In the genomic region with DNA sequence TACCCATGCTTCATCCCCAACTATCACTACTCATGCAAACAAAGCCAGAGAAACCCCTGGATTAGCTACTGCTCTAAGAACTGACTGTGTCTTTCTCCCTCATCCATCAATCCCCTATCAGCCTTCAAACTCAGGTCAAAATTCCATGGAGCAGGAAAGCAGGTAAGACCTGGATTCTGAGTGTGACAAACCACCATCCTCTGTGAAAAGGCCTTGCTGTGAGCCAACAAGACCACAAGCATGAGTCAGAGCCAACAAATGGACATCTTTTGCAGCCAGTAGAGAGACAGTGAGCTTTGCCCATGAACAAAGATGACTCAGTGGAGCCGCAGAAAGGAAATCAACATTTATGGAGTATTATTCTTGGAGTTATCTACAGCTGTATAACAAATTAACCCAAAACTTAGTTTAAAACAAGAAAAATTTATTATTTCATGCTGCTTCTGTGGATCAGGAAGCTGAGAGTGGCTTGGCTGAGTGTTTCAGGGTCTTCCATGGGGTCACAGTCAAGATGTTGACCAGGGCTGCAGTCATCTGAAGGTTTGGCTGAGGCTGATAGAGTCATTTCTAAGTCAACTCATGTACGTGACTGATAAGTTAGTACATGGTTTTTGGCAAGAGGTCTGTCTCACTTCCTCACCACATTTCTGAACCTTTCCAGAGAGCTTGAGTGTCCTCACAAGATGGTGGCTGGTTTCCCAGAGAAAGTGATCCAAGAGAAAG, we compare ENCODE assay signal across 8 cellular contexts.
DNase-seq lines count a peak whose midpoint lies in the region; ATAC-seq and TF ChIP-seq lines count a peak whose summit lies in the region.

No MANE protein-coding gene starts in this region.

- H3K36me3 ChIP-seq in SK-N-SH (replicated peaks in 1 of 2; ENCODE audit: control insufficient read depth in 1 of 2, insufficient read depth in 2 of 2, low read length in 1 of 2) (no peaks in the 10 kb centered on the region), thymus (ENCODE audit: control insufficient read depth, insufficient read depth) (peaks cover 27% of the 10 kb centered on the region)

- H3K9me3 Mint-ChIP-seq in activated naive CD8-positive, alpha-beta T cell treated with anti-CD3 and anti-CD28 coated beads, Interleukin-2, amount 50 U/mL, for 24 hours = no peaks in the 10 kb centered on the region
- H3K9me3 Mint-ChIP-seq in activated naive CD8-positive, alpha-beta T cell treated with anti-CD3 and anti-CD28 coated beads for 36 hours = no peaks in the 10 kb centered on the region

- no peak overlapping the region for H2AFZ ChIP-seq in SK-N-SH (ENCODE audit: low read depth)

- peak in 1 of 2 experiments; percentile 72; a peak in 1 of 4 replicates for TF ChIP-seq EP300 in SK-N-SH (IDR thresholded peaks at IDR 0.05; ENCODE audit: borderline replicate concordance in 1 of 2, low read depth in 1 of 2, low read length in 1 of 2)

- no peak overlapping the region for H3K4me3 ChIP-seq in SK-N-SH (ENCODE audit: low read depth in 2 of 2, low read length in 1 of 2)
- no peak overlapping the region for H3K4me3 ChIP-seq in thymus (ENCODE audit: low read length)

- H3K27ac Mint-ChIP-seq in activated naive CD8-positive, alpha-beta T cell treated with anti-CD3 and anti-CD28 coated beads, Interleukin-2, amount 50 U/mL, for 24 hours = peak overlapping the region; percentile 43
- no peak overlapping the region for H3K27ac Mint-ChIP-seq in activated naive CD8-positive, alpha-beta T cell treated with anti-CD3 and anti-CD28 coated beads for 36 hours

- peak overlapping the region; percentile 38; the same call in 1 of the 2 replicates for H3K4me2 ChIP-seq in SK-N-SH

- WGBS in SK-N-SH (ENCODE audit: low lambda C conversion rate) = 12% methylated on average over 2 of the region's 2 CpGs
- WGBS in thymus = 93% methylated on average over 2 of the region's 2 CpGs

- peaks cover 5% of the 10 kb centered on the region; the same call in 1 of the 2 replicates for H3K79me2 ChIP-seq in SK-N-SH (ENCODE audit: insufficient read depth)

- no peaks in the 10 kb centered on the region for H3K9me3 ChIP-seq in SK-N-SH
- H3K9me3 ChIP-seq in thymus (ENCODE audit: control insufficient read depth) = no peaks in the 10 kb centered on the region

- no peaks in the 10 kb centered on the region for H3K27me3 Mint-ChIP-seq in activated naive CD8-positive, alpha-beta T cell treated with anti-CD3 and anti-CD28 coated beads, Interleukin-2, amount 50 U/mL, for 24 hours
- no peaks in the 10 kb centered on the region for H3K27me3 Mint-ChIP-seq in activated naive CD8-positive, alpha-beta T cell treated with anti-CD3 and anti-CD28 coated beads for 36 hours

- peak; percentile 73 for ATAC-seq in activated naive CD8-positive, alpha-beta T cell treated with anti-CD3 and anti-CD28 coated beads, Interleukin-2, amount 50 U/mL, for 24 hours

- peaks cover 30% of the 10 kb centered on the region for H3F3A ChIP-seq in SK-N-SH (replicated peaks; ENCODE audit: insufficient read depth)

- H3K36me3 Mint-ChIP-seq in activated naive CD8-positive, alpha-beta T cell treated with anti-CD3 and anti-CD28 coated beads, Interleukin-2, amount 50 U/mL, for 24 hours (ENCODE audit: low read depth) = no peaks in the 10 kb centered on the region
- no peaks in the 10 kb centered on the region for H3K36me3 Mint-ChIP-seq in activated naive CD8-positive, alpha-beta T cell treated with anti-CD3 and anti-CD28 coated beads for 36 hours

- H3K27me3 ChIP-seq in SK-N-SH (ENCODE audit: insufficient read depth) = no peaks in the 10 kb centered on the region
- H3K27me3 ChIP-seq in thymus (ENCODE audit: control insufficient read depth, insufficient read depth) = no peaks in the 10 kb centered on the region

- peaks cover 29% of the 10 kb centered on the region for H3K4me1 Mint-ChIP-seq in activated naive CD8-positive, alpha-beta T cell treated with anti-CD3 and anti-CD28 coated beads, Interleukin-2, amount 50 U/mL, for 24 hours
- H3K4me1 Mint-ChIP-seq in activated naive CD8-positive, alpha-beta T cell treated with anti-CD3 and anti-CD28 coated beads for 36 hours = peaks cover 26% of the 10 kb centered on the region

- H3K9ac ChIP-seq in SK-N-SH = no peak overlapping the region

- POLR2A ChIA-PET in SK-N-SH (lab: Yijun Ruan, JAX) = no interaction called here

- H3K27ac ChIP-seq in SK-N-SH (ENCODE audit: low read depth in 2 of 2, low read length in 1 of 2) = peak overlapping the region in 1 of 2 experiments; percentile 84; a peak in 2 of 4 replicates
- H3K27ac ChIP-seq in thymus (ENCODE audit: low read depth) = peak overlapping the region; percentile 77

- DNase-seq in activated naive CD8-positive, alpha-beta T cell treated with anti-CD3 and anti-CD28 coated beads, Interleukin-2, amount 50 U/mL, for 24 hours = no peak
- DNase-seq in activated naive CD8-positive, alpha-beta T cell treated with anti-CD3 and anti-CD28 coated beads for 36 hours = no peak
- DNase-seq in SK-N-SH = no peak
- peak; percentile 69 for DNase-seq in fibroblast of the conjunctiva (ENCODE audit: low read depth)
- DNase-seq in DMS153 treated with DMSO at 0.1 percent for 48 hours (lab: John Stamatoyannopoulos, UW; ENCODE audit: unreplicated experiment) = no peak
- no peak for DNase-seq in activated CD4-positive, alpha-beta T cell treated with anti-CD3 and anti-CD28 coated beads, Interleukin-2, amount 50 U/mL, for 4 hours
- no peak for DNase-seq in NCI-H187 (lab: John Stamatoyannopoulos, UW)

- TF ChIP-seq CTCF in SK-N-SH (IDR thresholded peaks at IDR 0.05) = no peak

- no peaks in the 10 kb centered on the region for H3K9me2 ChIP-seq in SK-N-SH

- peaks cover 9% of the 10 kb centered on the region for H4K20me1 ChIP-seq in SK-N-SH (ENCODE audit: insufficient read depth)

- TF ChIP-seq RAD21 in SK-N-SH (IDR thresholded peaks at IDR 0.05; ENCODE audit: low read length) = no peak

- peaks cover 14 to 16% of the 10 kb centered on the region in 2 experiments; a peak in 3 of 4 replicates for H3K4me1 ChIP-seq in SK-N-SH (ENCODE audit: control insufficient read depth in 1 of 2, insufficient read depth in 2 of 2, low read depth in 1 of 2, low read length in 1 of 2)
- peaks cover 82% of the 10 kb centered on the region for H3K4me1 ChIP-seq in thymus (ENCODE audit: control insufficient read depth, insufficient read depth, low read length)

- CTCF ChIA-PET in SK-N-SH (lab: Yijun Ruan, JAX) = no interaction called here

- H3K4me3 Mint-ChIP-seq in activated naive CD8-positive, alpha-beta T cell treated with anti-CD3 and anti-CD28 coated beads, Interleukin-2, amount 50 U/mL, for 24 hours = no peak overlapping the region
- H3K4me3 Mint-ChIP-seq in activated naive CD8-positive, alpha-beta T cell treated with anti-CD3 and anti-CD28 coated beads for 36 hours = no peak overlapping the region

TF ChIP-seq in SK-N-SH, 30 proteins besides CTCF, POLR2A, EP300 and RAD21 (continues in another document):
- TF ChIP-seq ZBTB33 (IDR thresholded peaks at IDR 0.05; ENCODE audit: borderline replicate concordance, low read depth) = peak; percentile 64; the same call in 1 of the 2 replicates
- TF ChIP-seq MAX (IDR thresholded peaks at IDR 0.05; ENCODE audit: low read depth) = peak; percentile 15; the same call in 1 of the 2 replicates
- TF ChIP-seq ELF1 (IDR thresholded peaks at IDR 0.05) = no peak
- peak; percentile 68 for TF ChIP-seq TEAD4 (IDR thresholded peaks at IDR 0.05; ENCODE audit: borderline replicate concordance, insufficient read depth)
- TF ChIP-seq, protein P1, sequence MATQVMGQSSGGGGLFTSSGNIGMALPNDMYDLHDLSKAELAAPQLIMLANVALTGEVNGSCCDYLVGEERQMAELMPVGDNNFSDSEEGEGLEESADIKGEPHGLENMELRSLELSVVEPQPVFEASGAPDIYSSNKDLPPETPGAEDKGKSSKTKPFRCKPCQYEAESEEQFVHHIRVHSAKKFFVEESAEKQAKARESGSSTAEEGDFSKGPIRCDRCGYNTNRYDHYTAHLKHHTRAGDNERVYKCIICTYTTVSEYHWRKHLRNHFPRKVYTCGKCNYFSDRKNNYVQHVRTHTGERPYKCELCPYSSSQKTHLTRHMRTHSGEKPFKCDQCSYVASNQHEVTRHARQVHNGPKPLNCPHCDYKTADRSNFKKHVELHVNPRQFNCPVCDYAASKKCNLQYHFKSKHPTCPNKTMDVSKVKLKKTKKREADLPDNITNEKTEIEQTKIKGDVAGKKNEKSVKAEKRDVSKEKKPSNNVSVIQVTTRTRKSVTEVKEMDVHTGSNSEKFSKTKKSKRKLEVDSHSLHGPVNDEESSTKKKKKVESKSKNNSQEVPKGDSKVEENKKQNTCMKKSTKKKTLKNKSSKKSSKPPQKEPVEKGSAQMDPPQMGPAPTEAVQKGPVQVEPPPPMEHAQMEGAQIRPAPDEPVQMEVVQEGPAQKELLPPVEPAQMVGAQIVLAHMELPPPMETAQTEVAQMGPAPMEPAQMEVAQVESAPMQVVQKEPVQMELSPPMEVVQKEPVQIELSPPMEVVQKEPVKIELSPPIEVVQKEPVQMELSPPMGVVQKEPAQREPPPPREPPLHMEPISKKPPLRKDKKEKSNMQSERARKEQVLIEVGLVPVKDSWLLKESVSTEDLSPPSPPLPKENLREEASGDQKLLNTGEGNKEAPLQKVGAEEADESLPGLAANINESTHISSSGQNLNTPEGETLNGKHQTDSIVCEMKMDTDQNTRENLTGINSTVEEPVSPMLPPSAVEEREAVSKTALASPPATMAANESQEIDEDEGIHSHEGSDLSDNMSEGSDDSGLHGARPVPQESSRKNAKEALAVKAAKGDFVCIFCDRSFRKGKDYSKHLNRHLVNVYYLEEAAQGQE (IDR thresholded peaks at IDR 0.05; ENCODE audit: low read depth, low read length) = no peak
- TF ChIP-seq SMC3 (IDR thresholded peaks at IDR 0.05; ENCODE audit: low read depth, low read length) = no peak
- TF ChIP-seq GABPA (IDR thresholded peaks at IDR 0.05; ENCODE audit: low read depth) = no peak; the same call in 1 of the 2 replicates
- no peak for TF ChIP-seq CHD2 (IDR thresholded peaks at IDR 0.05; ENCODE audit: low read length, partially characterized antibody)
